ENCODE assay signal across 12 cellular contexts in genomic region chr17:27511921-27512320, GRCh38.
"Had no signal": no experiment of that assay in that cellular context is flagged by ENCODE, and none has a peak within 500 bp of the region (broad histone marks: within the 10 kb centered on the region; RNA-seq: fewer than 3 reads in every experiment).

No MANE protein-coding gene starts in this region.

- H3K4me1 ChIP-seq: colonic mucosa had no signal

- DNase-seq: activated CD4-positive, alpha-beta memory T cell treated with anti-CD3 and anti-CD28 coated beads, Interleukin-2, amount 10 ng/mL, durations not matched to agents 7 days and 5 days; activated CD4-positive, alpha-beta T cell treated with anti-CD3 and anti-CD28 coated beads for 4 hours; activated naive CD4-positive, alpha-beta T cell treated with anti-CD3 and anti-CD28 coated beads, Interleukin-2, amount 10 ng/mL, durations not matched to agents 7 days and 5 days; activated T-cell treated with anti-CD3 and anti-CD28 coated beads, Interleukin-2, amount 50 U/mL, for 24 hours; colonic mucosa; ovary; stimulated activated CD4-positive, alpha-beta T cell treated with anti-CD3 and anti-CD28 coated beads, Interleukin-2, amount 100 ng/mL, for 48 hours; stimulated activated naive B cell treated with anti-CD40 and anti-IgM and Interleukin-4, amounts not matched to agents 10 μg/mL and 1 μg/mL and 100 μg/mL, for 72 hours; SW 1271 had no signal

- H3K4me3 ChIP-seq: colonic mucosa, ovary, suprapubic skin had no signal

- H3K27ac ChIP-seq: colonic mucosa, ovary, suprapubic skin had no signal

- H3K36me3 ChIP-seq: colonic mucosa, ovary, suprapubic skin had no signal

- H3K27me3 ChIP-seq: colonic mucosa, ovary, suprapubic skin had no signal

- H3K9me3 ChIP-seq: colonic mucosa, ovary, suprapubic skin had no signal

- ATAC-seq: esophagus mucosa; stimulated activated naive B cell treated with anti-CD40 and anti-IgM and Interleukin-4, amounts not matched to agents 10 μg/mL and 1 μg/mL and 100 μg/mL, for 72 hours; WTC11 had no signal
